In genomic region chr1:170530972-170531757, GRCh38 we compare ENCODE assay signal across 8 cellular contexts. TPM values are rescaled to one million over a fixed set of nuclear protein-coding genes. Genes with fewer than 3 reads are reported as not detected.
DNase-seq lines count a peak whose midpoint lies in the region; ATAC-seq and TF ChIP-seq lines count a peak whose summit lies in the region.

No MANE protein-coding gene starts in this region.

- no peak overlapping the region for H3K27ac Mint-ChIP-seq in activated CD8-positive, alpha-beta memory T cell treated with anti-CD3 and anti-CD28 coated beads, Interleukin-2, amount 10 ng/mL, durations not matched to agents 7 days and 5 days

- H3K36me3 ChIP-seq in rectal smooth muscle tissue (ENCODE audit: control insufficient read depth, insufficient read depth, low read length), result no peaks in the 10 kb centered on the region

- peak overlapping the region; percentile 26 for H3K9ac ChIP-seq in rectal smooth muscle tissue (ENCODE audit: low read length)

- no peak for TF ChIP-seq CTCF in fibroblast of pulmonary artery (IDR thresholded peaks at IDR 0.05; ENCODE audit: low read length, missing control alignments)

- peaks cover 4% of the 10 kb centered on the region for H3K36me3 Mint-ChIP-seq in activated CD8-positive, alpha-beta memory T cell treated with anti-CD3 and anti-CD28 coated beads, Interleukin-2, amount 10 ng/mL, durations not matched to agents 7 days and 5 days

- H3K27ac ChIP-seq in rectal smooth muscle tissue (ENCODE audit: low read depth, low read length), result peak overlapping the region; percentile 71

- no peaks in the 10 kb centered on the region for H3K9me3 Mint-ChIP-seq in activated CD8-positive, alpha-beta memory T cell treated with anti-CD3 and anti-CD28 coated beads, Interleukin-2, amount 10 ng/mL, durations not matched to agents 7 days and 5 days (ENCODE audit: low read depth)

- H3K27me3 Mint-ChIP-seq in activated CD8-positive, alpha-beta memory T cell treated with anti-CD3 and anti-CD28 coated beads, Interleukin-2, amount 10 ng/mL, durations not matched to agents 7 days and 5 days, result peaks cover 13% of the 10 kb centered on the region

- peak overlapping the region; percentile 95 for H3K4me3 ChIP-seq in fibroblast of pulmonary artery (replicated peaks; ENCODE audit: low read depth, low read length)
- peak overlapping the region; percentile 68 for H3K4me3 ChIP-seq in rectal smooth muscle tissue (ENCODE audit: low read length)

- CTCF ChIA-PET in activated CD8-positive, alpha-beta memory T cell treated with anti-CD3 and anti-CD28 coated beads, Interleukin-2, amount 10 ng/mL, durations not matched to agents 7 days and 5 days (lab: Charles Lee), result interaction anchor here (0.7 to 1.6 kb wide), 2 partner anchors 10 to 604 kb away, joined by 3 to 4 read pairs; no protein-coding TSS in a partner anchor

- no peaks in the 10 kb centered on the region for H3K4me1 ChIP-seq in rectal smooth muscle tissue (ENCODE audit: control insufficient read depth, insufficient read depth, low read length)

- H3K4me1 Mint-ChIP-seq in activated CD8-positive, alpha-beta memory T cell treated with anti-CD3 and anti-CD28 coated beads, Interleukin-2, amount 10 ng/mL, durations not matched to agents 7 days and 5 days, result peaks cover 9% of the 10 kb centered on the region

- H3K27me3 ChIP-seq in rectal smooth muscle tissue (ENCODE audit: control insufficient read depth, insufficient read depth, low read length), result peaks cover 1% of the 10 kb centered on the region

- ATAC-seq in activated CD8-positive, alpha-beta memory T cell treated with anti-CD3 and anti-CD28 coated beads, Interleukin-2, amount 10 ng/mL, durations not matched to agents 7 days and 5 days, result no peak

- no peak overlapping the region for H3K4me3 Mint-ChIP-seq in activated CD8-positive, alpha-beta memory T cell treated with anti-CD3 and anti-CD28 coated beads, Interleukin-2, amount 10 ng/mL, durations not matched to agents 7 days and 5 days

- peak; percentile 52 for DNase-seq in activated CD8-positive, alpha-beta memory T cell treated with anti-CD3 and anti-CD28 coated beads, Interleukin-2, amount 50 U/mL, for 48 hours
- DNase-seq in activated CD8-positive, alpha-beta memory T cell treated with anti-CD3 and anti-CD28 coated beads, Interleukin-2, amount 10 ng/mL, durations not matched to agents 7 days and 5 days, result no peak
- peak; percentile 53 for DNase-seq in OCI-M1 (lab: John Stamatoyannopoulos, UW)
- no peak for DNase-seq in fibroblast of pulmonary artery (ENCODE audit: low read depth)
- no peak for DNase-seq in NCI-H2196 treated with DMSO at 0.1 percent for 48 hours (lab: John Stamatoyannopoulos, UW; ENCODE audit: unreplicated experiment)
- no peak for DNase-seq in stimulated activated naive CD4-positive, alpha-beta T cell treated with Interleukin-2 at 50 U/mL for 16 hours (lab: John Stamatoyannopoulos, UW)
- no peak for DNase-seq in activated naive CD4-positive, alpha-beta T cell (lab: John Stamatoyannopoulos, UW)

RNA-seq across cellular contexts. Expression of gene GORAB, which starts 0.8 kb away (rescaled TPM):
- total RNA-seq in activated CD8-positive, alpha-beta memory T cell treated with anti-CD3 and anti-CD28 coated beads, Interleukin-2, amount 10 ng/mL, durations not matched to agents 7 days and 5 days, result 10 to 100 TPM; 10.5 to 13.6 TPM

Comparison
In these comparisons a context has a peak if more than half of its experiments do, and no peak if none do; other contexts are left out.
1. DNase-seq: peak in activated CD8-positive, alpha-beta memory T cell treated with anti-CD3 and anti-CD28 coated beads, Interleukin-2, amount 50 U/mL, for 48 hours (single experiment) and OCI-M1 (single experiment); none in activated CD8-positive, alpha-beta memory T cell treated with anti-CD3 and anti-CD28 coated beads, Interleukin-2, amount 10 ng/mL, durations not matched to agents 7 days and 5 days (single experiment), fibroblast of pulmonary artery (single experiment), NCI-H2196 treated with DMSO at 0.1 percent for 48 hours (single experiment), stimulated activated naive CD4-positive, alpha-beta T cell treated with Interleukin-2 at 50 U/mL for 16 hours (single experiment) and activated naive CD4-positive, alpha-beta T cell (0 of 4).